ENCODE assay signal across 8 cellular contexts in the genomic region with DNA sequence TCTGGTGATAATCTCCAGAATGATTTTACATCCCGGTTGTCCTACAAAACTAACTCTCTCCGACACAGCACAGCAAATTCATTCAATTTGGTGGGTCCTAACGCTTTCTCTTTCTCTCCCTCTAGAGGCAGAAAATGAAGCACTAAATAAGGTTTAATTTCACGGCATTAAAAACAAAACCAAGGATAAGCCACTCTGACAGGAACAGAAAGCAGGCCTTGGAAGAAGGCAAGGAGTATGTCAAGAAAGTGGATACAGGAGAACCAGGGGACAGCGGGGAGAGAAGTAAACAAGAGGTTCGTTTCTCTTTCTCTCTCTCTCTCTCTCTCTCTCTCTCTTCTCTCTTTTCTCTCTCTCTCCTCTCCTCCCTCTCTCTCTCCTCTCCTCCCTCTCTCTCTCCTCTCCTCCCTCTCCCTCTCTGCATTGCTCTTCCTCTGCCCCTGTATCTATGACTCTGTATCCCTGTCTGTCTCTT. TPM values are rescaled to one million over a fixed set of nuclear protein-coding genes. Genes with fewer than 3 reads are reported as not detected.
DNase-seq lines count a peak whose midpoint lies in the region; ATAC-seq and TF ChIP-seq lines count a peak whose summit lies in the region.

No MANE protein-coding gene starts in this region.

- H3K27ac ChIP-seq in left lung = no peak overlapping the region
- peak overlapping the region; percentile 51 to 68 (median 62) for H3K27ac ChIP-seq in transverse colon

- no peaks in the 10 kb centered on the region for H3K27me3 ChIP-seq in adipocyte (replicated peaks; ENCODE audit: control insufficient read depth, insufficient read depth, low read length)
- H3K27me3 ChIP-seq in left lung = peaks cover 12 to 79% of the 10 kb centered on the region in 2 donors
- H3K27me3 ChIP-seq in transverse colon = peaks cover 38% of the 10 kb centered on the region

- intact Hi-C loops in left lung (cut with DNase I) = no loop called here
- intact Hi-C loops in transverse colon (cut with DNase I; ENCODE audit: low total_unique reads) = no loop called here

- H3K36me3 ChIP-seq in adipocyte (ENCODE audit: control insufficient read depth, insufficient read depth, low read length, severe bottlenecking) (peaks cover 12% of the 10 kb centered on the region), left lung (no peaks in the 10 kb centered on the region), transverse colon (no peaks in the 10 kb centered on the region)

- peak overlapping the region; percentile 90 for H3K9ac ChIP-seq in adipocyte (ENCODE audit: low read length)

- in situ Hi-C loops in transverse colon (cut with MboI; ENCODE audit: low pct_ligation_motif_present in 1 of 4, low pct_unique_long_range_greater_than_20kb in 1 of 4, low sequenced_read_pairs in 3 of 4) = no loop called here

- peak overlapping the region; percentile 74 for H3K4me3 ChIP-seq in adipocyte (ENCODE audit: low read length)
- H3K4me3 ChIP-seq in left lung = no peak overlapping the region
- peak overlapping the region in 1 of 4 donors; percentile 24 for H3K4me3 ChIP-seq in transverse colon

- WGBS in transverse colon (ENCODE audit: low coverage in 1 of 2), 2 donors = 21 to 44% methylated on average over 6 of the region's 6 CpGs

- DNase-seq in DMS 273 (lab: John Stamatoyannopoulos, UW; ENCODE audit: unreplicated experiment) = peak; percentile 61
- DNase-seq in DMS 273 treated with DMSO at 0.1 percent for 48 hours (lab: John Stamatoyannopoulos, UW) = no peak
- DNase-seq in adipocyte (ENCODE audit: low read depth) = peak; percentile 87
- no peak for DNase-seq in left lung
- DNase-seq in transverse colon = no peak
- no peak for DNase-seq in NCI-H69 (lab: John Stamatoyannopoulos, UW)
- no peak for DNase-seq in activated CD4-positive, alpha-beta T cell treated with anti-CD3 and anti-CD28 coated beads, Interleukin-2, amount 50 U/mL, for 1 hour
- no peak for DNase-seq in HK-2 (ENCODE audit: unreplicated experiment)

- peaks cover 73% of the 10 kb centered on the region for H3K4me1 ChIP-seq in adipocyte (ENCODE audit: control insufficient read depth, insufficient read depth, low read length)
- peaks cover 0 to 9% of the 10 kb centered on the region in 2 donors for H3K4me1 ChIP-seq in left lung
- H3K4me1 ChIP-seq in transverse colon = peaks cover 0 to 17% (median 7%) of the 10 kb centered on the region in 4 donors

- H3K9me3 ChIP-seq in adipocyte (ENCODE audit: control insufficient read depth, low read length) = no peaks in the 10 kb centered on the region
- H3K9me3 ChIP-seq in left lung = no peaks in the 10 kb centered on the region
- no peaks in the 10 kb centered on the region for H3K9me3 ChIP-seq in transverse colon

- peak in 1 of 2 donors; percentile 26 for TF ChIP-seq CTCF in left lung (IDR thresholded peaks at IDR 0.05)
- TF ChIP-seq CTCF in transverse colon (IDR thresholded peaks at IDR 0.05) = peak in 4 of 5 experiments; percentile 21 to 25 (median 23)

- no peak for TF ChIP-seq EP300 in transverse colon (IDR thresholded peaks at IDR 0.05; ENCODE audit: low read depth)

- TF ChIP-seq POLR2A in transverse colon (IDR thresholded peaks at IDR 0.05) = no peak

- peak; percentile 48 for ATAC-seq in left lung

RNA-seq across cellular contexts. Expression of a gene that starts 49.8 kb away (rescaled TPM):
- total RNA-seq in left lung = 1 to 10 TPM; 6.1 to 9.6 TPM
- 10 to 100 TPM in 2 of 4 donors, 1 to 10 TPM in 2; 5.3 to 23.6 (median 10.1) TPM for total RNA-seq in transverse colon

Comparison
In these comparisons a context has a peak if more than half of its experiments do, and no peak if none do; other contexts are left out.
1. DNase-seq: peak in DMS 273 (single experiment) and adipocyte (single experiment); none in DMS 273 treated with DMSO at 0.1 percent for 48 hours (single experiment), left lung (0 of 2), transverse colon (single experiment), NCI-H69 (single experiment), activated CD4-positive, alpha-beta T cell treated with anti-CD3 and anti-CD28 coated beads, Interleukin-2, amount 50 U/mL, for 1 hour (single experiment) and HK-2 (single experiment).
2. H3K27ac ChIP-seq: peak in transverse colon (4 of 4); none in left lung (0 of 2).